Comparison of ENCODE assay signal across 8 cellular contexts in the genomic region with DNA sequence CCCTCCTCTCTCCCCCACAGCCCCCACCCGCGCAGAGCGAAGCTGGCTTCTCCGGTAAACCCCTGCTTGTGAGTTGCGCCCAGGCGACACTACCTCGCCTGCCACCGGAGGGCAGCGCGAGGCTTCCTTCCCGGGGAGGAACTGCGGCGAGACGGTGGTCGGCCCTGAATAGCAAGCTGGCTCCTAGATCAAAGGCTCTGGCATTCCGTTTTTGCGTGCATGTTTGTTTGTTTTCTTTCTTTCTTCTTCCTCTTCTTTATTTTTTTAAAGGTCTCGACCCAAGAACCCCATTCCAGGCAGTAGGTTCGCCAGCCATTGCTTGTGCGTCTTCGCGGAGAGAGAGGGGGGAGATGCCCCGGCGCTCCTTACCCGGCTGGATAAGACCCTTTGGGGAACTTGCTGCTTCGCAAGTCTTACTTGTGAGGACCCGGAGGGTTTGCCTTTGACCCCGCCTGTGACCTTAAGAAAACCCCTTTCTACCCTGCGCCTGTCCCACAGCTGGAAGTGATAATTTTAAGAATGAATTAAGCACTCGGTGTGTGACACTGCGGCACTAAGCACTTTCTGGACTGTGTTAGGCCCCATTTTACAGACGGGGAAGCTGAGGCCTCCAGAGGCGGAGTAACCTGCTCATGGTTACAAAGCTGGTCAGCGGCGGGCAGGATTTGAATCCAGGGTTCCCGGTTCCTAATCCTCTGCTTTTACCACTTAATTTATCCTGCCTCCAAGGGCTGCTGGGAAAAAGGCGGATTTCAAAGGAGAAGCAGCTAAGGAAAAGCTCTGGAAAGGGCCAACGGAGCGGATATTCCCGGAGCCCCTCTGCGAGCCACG.
DNase-seq lines count a peak whose midpoint lies in the region; ATAC-seq, FAIRE-seq and TF ChIP-seq lines count a peak whose summit lies in the region.

No MANE protein-coding gene starts in this region.

- no peaks in the 10 kb centered on the region for H3K36me3 ChIP-seq in CD8-positive, alpha-beta T cell (ENCODE audit: insufficient read depth, low read length)
- no peaks in the 10 kb centered on the region for H3K36me3 ChIP-seq in OCI-LY3 (replicated peaks; ENCODE audit: low read depth, low read length)
- no peaks in the 10 kb centered on the region for H3K36me3 ChIP-seq in astrocyte (ENCODE audit: insufficient read depth, low read length)

- intact Hi-C loops in CD8-positive, alpha-beta T cell (cut with DNase I, micrococcal nuclease): no loop called here

- no peaks in the 10 kb centered on the region for H3K9me3 ChIP-seq in CD8-positive, alpha-beta T cell (ENCODE audit: low read length)
- H3K9me3 ChIP-seq in OCI-LY3 (ENCODE audit: insufficient read depth, low read length) (no peaks in the 10 kb centered on the region), astrocyte (ENCODE audit: insufficient read depth, low read depth, low read length) (no peaks in the 10 kb centered on the region)

- peak in 5 of 7 experiments; percentile 9 to 50 (median 33) for DNase-seq in CD8-positive, alpha-beta T cell
- peak; percentile 34 for DNase-seq in HCEC 1CT
- DNase-seq in astrocyte (ENCODE audit: low read depth): peak; percentile 57
- DNase-seq in hippocampal formation (lab: John Stamatoyannopoulos, UW): peak; percentile 82 to 89
- DNase-seq in putamen (ENCODE audit: low spot score): peak; percentile 87
- DNase-seq in SHP77 (lab: John Stamatoyannopoulos, UW): no peak

- H3K4me1 ChIP-seq in CD8-positive, alpha-beta T cell (ENCODE audit: insufficient read depth, low read length): peaks cover 11% of the 10 kb centered on the region
- H3K4me1 ChIP-seq in OCI-LY3 (ENCODE audit: low read length): peaks cover 21% of the 10 kb centered on the region
- H3K4me1 ChIP-seq in astrocyte (ENCODE audit: insufficient read depth, low read length): peaks cover 8% of the 10 kb centered on the region

- POLR2A ChIA-PET in CD8-positive, alpha-beta T cell (lab: Charles Lee): no interaction called here

- H3K9ac ChIP-seq in OCI-LY3 (ENCODE audit: low read length) (peak overlapping the region; percentile 66), astrocyte (ENCODE audit: low read length) (peak overlapping the region; percentile 70)

- H3K4me3 Mint-ChIP-seq in CD8-positive, alpha-beta T cell: peak overlapping the region; percentile 69
- peak overlapping the region; percentile 79 for H3K4me3 Mint-ChIP-seq in astrocyte (ENCODE audit: unreplicated experiment)

- H3K27me3 ChIP-seq in CD8-positive, alpha-beta T cell (ENCODE audit: insufficient read depth, low read length): peaks cover 21% of the 10 kb centered on the region
- H3K27me3 ChIP-seq in OCI-LY3 (ENCODE audit: low read depth, low read length) (peaks cover 58% of the 10 kb centered on the region), astrocyte (ENCODE audit: insufficient read depth, low read length) (no peaks in the 10 kb centered on the region)

- CTCF ChIA-PET in CD8-positive, alpha-beta T cell (lab: Charles Lee): interaction anchor here (0.7 to 1.0 kb wide), 3 partner anchors 9 to 371 kb away, joined by 3 to 5 read pairs (median 3); no protein-coding TSS in a partner anchor

- peaks cover 14% of the 10 kb centered on the region for H3K4me1 Mint-ChIP-seq in CD8-positive, alpha-beta T cell (ENCODE audit: low read depth)
- peaks cover 15% of the 10 kb centered on the region for H3K4me1 Mint-ChIP-seq in astrocyte (ENCODE audit: low read depth, unreplicated experiment)

- peak; percentile 20 for TF ChIP-seq CTCF in CD8-positive, alpha-beta T cell (IDR thresholded peaks at IDR 0.05)
- TF ChIP-seq CTCF in OCI-LY3 (IDR thresholded peaks at IDR 0.05; ENCODE audit: low read depth, low read length) (peak; percentile 97), astrocyte (IDR thresholded peaks at IDR 0.05; ENCODE audit: insufficient read depth, low read depth, low read length) (peak; percentile 50)

- H3K4me3 ChIP-seq in CD8-positive, alpha-beta T cell (ENCODE audit: low read depth, low read length): peak overlapping the region; percentile 33
- H3K4me3 ChIP-seq in OCI-LY3 (ENCODE audit: low read length): peak overlapping the region; percentile 76
- peak overlapping the region; percentile 54 for H3K4me3 ChIP-seq in astrocyte (ENCODE audit: insufficient read depth, low read depth, low read length)

- no peaks in the 10 kb centered on the region for H4K20me1 ChIP-seq in OCI-LY3 (ENCODE audit: insufficient read depth, low read length)
- no peaks in the 10 kb centered on the region for H4K20me1 ChIP-seq in astrocyte (ENCODE audit: insufficient read depth, low read length)

- H3K36me3 Mint-ChIP-seq in CD8-positive, alpha-beta T cell: no peaks in the 10 kb centered on the region
- H3K36me3 Mint-ChIP-seq in astrocyte (ENCODE audit: low read depth, unreplicated experiment): no peaks in the 10 kb centered on the region

- no peak for FAIRE-seq in astrocyte (lab: Jason Lieb, UNC)

- H3K27ac ChIP-seq in CD8-positive, alpha-beta T cell (ENCODE audit: low read depth, low read length): no peak overlapping the region
- no peak overlapping the region for H3K27ac ChIP-seq in OCI-LY3 (ENCODE audit: low read length)
- no peak overlapping the region for H3K27ac ChIP-seq in astrocyte (ENCODE audit: low read depth, low read length)

- H3K79me2 ChIP-seq in OCI-LY3 (ENCODE audit: low read length) (no peaks in the 10 kb centered on the region), astrocyte (ENCODE audit: insufficient read depth, low read length) (no peaks in the 10 kb centered on the region)

- H2AFZ ChIP-seq in OCI-LY3 (ENCODE audit: low read depth, low read length) (peak overlapping the region; percentile 52; the same call in 1 of the 2 replicates), astrocyte (ENCODE audit: low read depth, low read length) (peak overlapping the region; percentile 71)

- H3K27me3 Mint-ChIP-seq in CD8-positive, alpha-beta T cell (ENCODE audit: low read depth): peaks cover 64% of the 10 kb centered on the region
- H3K27me3 Mint-ChIP-seq in astrocyte (ENCODE audit: low read depth, unreplicated experiment): no peaks in the 10 kb centered on the region

- H3K4me2 ChIP-seq in OCI-LY3 (ENCODE audit: low read length) (peak overlapping the region; percentile 92), astrocyte (ENCODE audit: low read length) (peak overlapping the region; percentile 91)

- ATAC-seq in CD8-positive, alpha-beta T cell: peak; percentile 48
- ATAC-seq in HG03521 (IDR thresholded peaks at IDR 0.05; ENCODE audit: unreplicated experiment): no peak

- H3K9me3 Mint-ChIP-seq in CD8-positive, alpha-beta T cell: no peaks in the 10 kb centered on the region
- H3K9me3 Mint-ChIP-seq in astrocyte (ENCODE audit: unreplicated experiment): no peaks in the 10 kb centered on the region

- no peak overlapping the region for H3K27ac Mint-ChIP-seq in CD8-positive, alpha-beta T cell
- H3K27ac Mint-ChIP-seq in astrocyte (ENCODE audit: unreplicated experiment): peak overlapping the region; percentile 54

Comparison
In these comparisons a context has a peak if more than half of its experiments do, and no peak if none do; other contexts are left out.
1. DNase-seq: peak in CD8-positive, alpha-beta T cell (5 of 7), HCEC 1CT (single experiment), astrocyte (single experiment), hippocampal formation (2 of 2) and putamen (single experiment); none in SHP77 (0 of 2).
2. CTCF ChIP-seq: peak in every context shown above with its lines; median percentile 97 in OCI-LY3; 50 in astrocyte; 20 in CD8-positive, alpha-beta T cell.
3. Peak in every context shown above with its lines, with median percentiles within 50 percentile points of each other: H3K4me3 ChIP-seq.